ENCODE assay signal across 22 cellular contexts in the genomic region with DNA sequence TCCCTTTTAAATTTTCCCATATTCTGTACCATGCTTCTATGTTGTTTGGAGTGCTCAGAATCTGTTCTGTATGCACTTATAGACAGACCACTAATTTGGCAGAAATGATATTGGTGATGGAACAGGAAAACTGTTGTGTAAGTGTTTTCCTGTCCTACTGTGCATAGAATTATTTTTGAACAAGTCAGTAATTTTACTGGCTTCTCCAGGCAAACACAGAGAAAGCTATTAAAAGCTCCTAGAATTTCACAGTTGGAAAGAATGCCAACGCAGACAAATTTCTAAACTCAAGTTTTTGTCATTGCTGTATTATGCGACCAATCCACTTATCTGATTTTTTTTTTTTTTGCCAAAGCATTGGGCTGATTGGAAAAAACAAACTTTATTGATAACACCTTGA.
"Had no signal": no experiment of that assay in that cellular context is flagged by ENCODE, and none has a peak within 500 bp of the region (broad histone marks: within the 10 kb centered on the region; RNA-seq: fewer than 3 reads in every experiment).

No MANE protein-coding gene starts in this region.

- H3K4me1 Mint-ChIP-seq: immature natural killer cell; naive thymus-derived CD8-positive, alpha-beta T cell; stimulated activated memory B cell treated with anti-CD40 and anti-IgM and Interleukin-4, amounts not matched to agents 10 μg/mL and 1 μg/mL and 100 μg/mL, for 72 hours had no signal

- H3K4me3 ChIP-seq: dorsolateral prefrontal cortex, gastrocnemius medialis, lung, mucosa of descending colon, psoas muscle, right lobe of liver, spleen, thoracic aorta, transverse colon had no signal

- H3K9me3 ChIP-seq: gastrocnemius medialis, mucosa of descending colon, neutrophil, psoas muscle, right lobe of liver, spleen, thoracic aorta, transverse colon had no signal

- ATAC-seq: gastrocnemius medialis; left ventricle myocardium superior; naive thymus-derived CD8-positive, alpha-beta T cell; psoas muscle; right lobe of liver; stimulated activated memory B cell treated with anti-CD40 and anti-IgM and Interleukin-4, amounts not matched to agents 10 μg/mL and 1 μg/mL and 100 μg/mL, for 72 hours had no signal

- H3K9me3 Mint-ChIP-seq: immature natural killer cell; stimulated activated memory B cell treated with anti-CD40 and anti-IgM and Interleukin-4, amounts not matched to agents 10 μg/mL and 1 μg/mL and 100 μg/mL, for 72 hours; stimulated activated naive CD8-positive, alpha-beta T cell treated with anti-CD3 and anti-CD28 coated beads, Interleukin-15, Interleukin-2, amounts not matched to agents 100 ng/mL and 50 ng/mL, for 24 hours had no signal

- H3K27ac ChIP-seq: gastrocnemius medialis, neutrophil, psoas muscle, right lobe of liver, spleen, thoracic aorta, transverse colon had no signal

- H3K27ac Mint-ChIP-seq: immature natural killer cell; stimulated activated memory B cell treated with anti-CD40 and anti-IgM and Interleukin-4, amounts not matched to agents 10 μg/mL and 1 μg/mL and 100 μg/mL, for 72 hours; stimulated activated naive CD8-positive, alpha-beta T cell treated with anti-CD3 and anti-CD28 coated beads, Interleukin-15, Interleukin-2, amounts not matched to agents 100 ng/mL and 50 ng/mL, for 24 hours had no signal

- H3K4me1 ChIP-seq: psoas muscle, right lobe of liver, spleen had no signal

- H3K36me3 Mint-ChIP-seq: naive thymus-derived CD8-positive, alpha-beta T cell; stimulated activated memory B cell treated with anti-CD40 and anti-IgM and Interleukin-4, amounts not matched to agents 10 μg/mL and 1 μg/mL and 100 μg/mL, for 72 hours had no signal

- H3K27me3 ChIP-seq: dorsolateral prefrontal cortex, gastrocnemius medialis, neutrophil, right lobe of liver, spleen, transverse colon had no signal

- H3K4me3 Mint-ChIP-seq: immature natural killer cell; naive thymus-derived CD8-positive, alpha-beta T cell; stimulated activated memory B cell treated with anti-CD40 and anti-IgM and Interleukin-4, amounts not matched to agents 10 μg/mL and 1 μg/mL and 100 μg/mL, for 72 hours; stimulated activated naive CD8-positive, alpha-beta T cell treated with anti-CD3 and anti-CD28 coated beads, Interleukin-15, Interleukin-2, amounts not matched to agents 100 ng/mL and 50 ng/mL, for 24 hours had no signal

- H3K36me3 ChIP-seq: gastrocnemius medialis, neutrophil, right lobe of liver, spleen, thoracic aorta, transverse colon had no signal

- DNase-seq: cortex of kidney; dorsolateral prefrontal cortex; effector CD8-positive, alpha-beta T cell; gastrocnemius medialis; immature natural killer cell; left colon; left ventricle myocardium superior; mucosa of descending colon; naive thymus-derived CD8-positive, alpha-beta T cell; psoas muscle; retina; right lobe of liver; spleen; stimulated activated CD4-positive, alpha-beta T cell treated with anti-CD3 and anti-CD28 coated beads, Interleukin-15, amount 100 ng/mL, for 24 hours; stimulated activated CD4-positive, alpha-beta T cell treated with anti-CD3 and anti-CD28 coated beads, Interleukin-1b, Interleukin-23, amount 100 ng/mL, for 48 hours; stimulated activated CD4-positive, alpha-beta T cell treated with anti-CD3 and anti-CD28 coated beads, Interleukin-4, amount 100 ng/mL, for 24 hours; transverse colon had no signal
